Comparison of ENCODE assay signal across 8 cellular contexts in genomic region chr4:52376107-52376704, GRCh38.
DNase-seq lines count a peak whose midpoint lies in the region; ATAC-seq and TF ChIP-seq lines count a peak whose summit lies in the region.

No MANE protein-coding gene starts in this region.

- no peaks in the 10 kb centered on the region for H3K9me3 Mint-ChIP-seq in activated CD8-positive, alpha-beta T cell treated with anti-CD3 and anti-CD28 coated beads for 36 hours

- H3K4me3 ChIP-seq in AG04449 (ENCODE audit: low read depth, low read length) (no peak overlapping the region), thyroid gland (replicated peaks in 1 of 3) (no peak overlapping the region), suprapubic skin (no peak overlapping the region)

- H3K27me3 ChIP-seq in thyroid gland (no peaks in the 10 kb centered on the region), suprapubic skin (no peaks in the 10 kb centered on the region)

- 58 to 61% methylated on average over 8 of the region's 8 CpGs for WGBS in thyroid gland, 2 donors
- WGBS in suprapubic skin: 37% methylated on average over 8 of the region's 8 CpGs

- intact Hi-C loops in activated CD8-positive, alpha-beta T cell treated with anti-CD3 and anti-CD28 coated beads for 36 hours (cut with micrococcal nuclease): loop anchor here (5.0 to 10.0 kb wide), 3 partner anchors 289 to 1859 kb away; no protein-coding TSS in a partner anchor
- intact Hi-C loops in thyroid gland (cut with DNase I): loop anchor here (5.0 kb wide), 1 partner anchor 611 kb away; no protein-coding TSS in a partner anchor

- H3K9me3 ChIP-seq in thyroid gland (no peaks in the 10 kb centered on the region), suprapubic skin (no peaks in the 10 kb centered on the region)

- TF ChIP-seq EP300 in suprapubic skin (IDR thresholded peaks at IDR 0.05): no peak

- H3K27ac Mint-ChIP-seq in activated CD8-positive, alpha-beta T cell treated with anti-CD3 and anti-CD28 coated beads for 36 hours: no peak overlapping the region

- H3K27me3 Mint-ChIP-seq in activated CD8-positive, alpha-beta T cell treated with anti-CD3 and anti-CD28 coated beads for 36 hours: peaks cover 8% of the 10 kb centered on the region

- no peaks in the 10 kb centered on the region for H3K4me1 ChIP-seq in thyroid gland
- no peaks in the 10 kb centered on the region for H3K4me1 ChIP-seq in suprapubic skin

- no peaks in the 10 kb centered on the region for H3K4me1 Mint-ChIP-seq in activated CD8-positive, alpha-beta T cell treated with anti-CD3 and anti-CD28 coated beads for 36 hours (ENCODE audit: low read depth)

- DNase-seq in AG04449 (ENCODE audit: low read depth, low spot score) (peak; percentile 9), G401 (ENCODE audit: low spot score) (peak; percentile 66), NCI-H2029 (lab: John Stamatoyannopoulos, UW) (peak; percentile 27), iPS-NIHi7 (ENCODE audit: extremely low spot score) (peak; percentile 30), thyroid gland (peak; percentile 4 to 13), suprapubic skin (ENCODE audit: low spot score in 2 of 2) (no peak)
- peak; percentile 30 for DNase-seq in activated CD8-positive, alpha-beta T cell treated with anti-CD3 and anti-CD28 coated beads for 36 hours
- no peak for DNase-seq in effector CD8-positive, alpha-beta T cell (lab: John Stamatoyannopoulos, UW)

- H3K36me3 Mint-ChIP-seq in activated CD8-positive, alpha-beta T cell treated with anti-CD3 and anti-CD28 coated beads for 36 hours (ENCODE audit: low read depth): no peaks in the 10 kb centered on the region

- no peak overlapping the region for H3K27ac ChIP-seq in thyroid gland
- no peak overlapping the region for H3K27ac ChIP-seq in suprapubic skin

- TF ChIP-seq CTCF in AG04449 (IDR thresholded peaks at IDR 0.05; ENCODE audit: insufficient read depth, low read length, missing control alignments): peak; percentile 15
- TF ChIP-seq CTCF in activated CD8-positive, alpha-beta T cell treated with anti-CD3 and anti-CD28 coated beads for 36 hours (IDR thresholded peaks at IDR 0.05): peak; percentile 87
- peak in 5 of 6 experiments; percentile 29 to 65 (median 49) for TF ChIP-seq CTCF in thyroid gland (IDR thresholded peaks at IDR 0.05)
- no peak for TF ChIP-seq CTCF in suprapubic skin (IDR thresholded peaks at IDR 0.05)

- in situ Hi-C loops in G401 (cut with HindIII; ENCODE audit: low sequenced_read_pairs): no loop called here

- CTCF ChIA-PET in AG04449 (lab: Yijun Ruan, JAX): interaction anchor here (0.7 to 6.0 kb wide), 14 partner anchors 9 to 637 kb away, joined by 3 to 79 read pairs (median 3); no protein-coding TSS in a partner anchor
- CTCF ChIA-PET in activated CD8-positive, alpha-beta T cell treated with anti-CD3 and anti-CD28 coated beads for 36 hours (lab: Charles Lee): interaction anchor here (0.6 to 2.1 kb wide), 9 partner anchors 169 to 1858 kb away, joined by 3 to 9 read pairs (median 3); no protein-coding TSS in a partner anchor

- no peak overlapping the region for H3K4me3 Mint-ChIP-seq in activated CD8-positive, alpha-beta T cell treated with anti-CD3 and anti-CD28 coated beads for 36 hours

- TF ChIP-seq POLR2A in thyroid gland (IDR thresholded peaks at IDR 0.05) (no peak), suprapubic skin (IDR thresholded peaks at IDR 0.05) (no peak)

- ATAC-seq in activated CD8-positive, alpha-beta T cell treated with anti-CD3 and anti-CD28 coated beads for 36 hours: no peak

- POLR2A ChIA-PET in AG04449 (lab: Yijun Ruan, JAX): no interaction called here
- POLR2A ChIA-PET in activated CD8-positive, alpha-beta T cell treated with anti-CD3 and anti-CD28 coated beads for 36 hours (lab: Charles Lee): no interaction called here

- H3K36me3 ChIP-seq in thyroid gland (no peaks in the 10 kb centered on the region), suprapubic skin (no peaks in the 10 kb centered on the region)

Comparison
In these comparisons a context has a peak if more than half of its experiments do, and no peak if none do; other contexts are left out.
1. DNase-seq: peak in AG04449 (single experiment), G401 (single experiment), NCI-H2029 (single experiment), activated CD8-positive, alpha-beta T cell treated with anti-CD3 and anti-CD28 coated beads for 36 hours (single experiment), iPS-NIHi7 (single experiment) and thyroid gland (2 of 2); none in suprapubic skin (0 of 2) and effector CD8-positive, alpha-beta T cell (single experiment).
2. CTCF ChIP-seq: peak in AG04449 (single experiment), activated CD8-positive, alpha-beta T cell treated with anti-CD3 and anti-CD28 coated beads for 36 hours (single experiment) and thyroid gland (5 of 6); none in suprapubic skin (0 of 2).